ENCODE assay signal across 2 cellular contexts in the genomic region with DNA sequence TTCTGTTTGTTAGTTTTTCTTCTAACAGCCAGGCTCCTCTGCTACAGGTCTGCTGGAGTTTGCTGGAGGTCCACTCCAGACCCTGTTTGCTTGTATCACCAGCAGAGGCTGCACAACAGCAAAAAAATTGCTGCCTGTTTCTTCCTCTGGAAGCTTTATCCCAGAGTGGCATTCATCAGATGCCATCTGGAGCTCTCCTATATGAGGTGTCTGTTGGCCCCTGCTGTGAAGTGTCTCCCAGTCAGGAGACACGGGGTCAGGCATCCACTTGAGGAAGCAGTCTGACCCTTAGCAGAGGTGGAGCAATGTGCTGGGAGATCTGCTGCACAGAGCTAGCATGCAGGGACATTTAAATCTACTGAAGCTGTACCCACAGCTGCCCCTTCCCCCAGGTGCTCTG.
TF ChIP-seq lines count a peak whose summit lies in the region.

No MANE protein-coding gene starts in this region.

TF ChIP-seq in IMR-90, 13 proteins besides CTCF, POLR2A, EP300 and RAD21:
- TF ChIP-seq RCOR1 (IDR thresholded peaks at IDR 0.05; ENCODE audit: insufficient replicate concordance, low read length) (no peak), FOS (IDR thresholded peaks at IDR 0.05; ENCODE audit: low read depth, low read length) (no peak), CHD1 (IDR thresholded peaks at IDR 0.05; ENCODE audit: low read depth, low read length) (no peak), MAFK (IDR thresholded peaks at IDR 0.05; ENCODE audit: low read depth, low read length) (no peak)
- TF ChIP-seq, protein P1, sequence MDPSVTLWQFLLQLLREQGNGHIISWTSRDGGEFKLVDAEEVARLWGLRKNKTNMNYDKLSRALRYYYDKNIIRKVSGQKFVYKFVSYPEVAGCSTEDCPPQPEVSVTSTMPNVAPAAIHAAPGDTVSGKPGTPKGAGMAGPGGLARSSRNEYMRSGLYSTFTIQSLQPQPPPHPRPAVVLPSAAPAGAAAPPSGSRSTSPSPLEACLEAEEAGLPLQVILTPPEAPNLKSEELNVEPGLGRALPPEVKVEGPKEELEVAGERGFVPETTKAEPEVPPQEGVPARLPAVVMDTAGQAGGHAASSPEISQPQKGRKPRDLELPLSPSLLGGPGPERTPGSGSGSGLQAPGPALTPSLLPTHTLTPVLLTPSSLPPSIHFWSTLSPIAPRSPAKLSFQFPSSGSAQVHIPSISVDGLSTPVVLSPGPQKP (IDR thresholded peaks at IDR 0.05; ENCODE audit: borderline replicate concordance, low read depth, low read length) = no peak

TF ChIP-seq in HepG2, 621 proteins besides CTCF, POLR2A, EP300 and RAD21:
- TF ChIP-seq SMC3 (IDR thresholded peaks at IDR 0.05; ENCODE audit: low read length) (peak; percentile 21; the same call in 1 of the 2 replicates), ZNF292 (CRISPR knock-in tag; IDR thresholded peaks at IDR 0.05; ENCODE audit: borderline replicate concordance, low read depth) (peak; percentile 53; the same call in 1 of the 2 replicates), PAWR (CRISPR knock-in tag; IDR thresholded peaks at IDR 0.05; ENCODE audit: borderline replicate concordance) (no peak), SAP130 (CRISPR knock-in tag; IDR thresholded peaks at IDR 0.05; ENCODE audit: low read depth) (0 out of 2 replicates have a peak, but pooled peaks have one; percentile 13), ZNF501 (CRISPR knock-in tag; IDR thresholded peaks at IDR 0.05) (0 out of 2 replicates have a peak, but pooled peaks have one; percentile 40), STAG1 (CRISPR knock-in tag; IDR thresholded peaks at IDR 0.05) (peak; percentile 58), ZFP82 (CRISPR knock-in tag; IDR thresholded peaks at IDR 0.05; ENCODE audit: borderline replicate concordance) (no peak), SPEN (CRISPR knock-in tag; IDR thresholded peaks at IDR 0.05; ENCODE audit: low read depth) (no peak), HNRNPLL (IDR thresholded peaks at IDR 0.05; ENCODE audit: low read depth, low read length, poor library complexity, severe bottlenecking) (no peak), ZNF891 (CRISPR knock-in tag; IDR thresholded peaks at IDR 0.05) (peak; percentile 50; the same call in 1 of the 2 replicates), CCAR2 (optimal IDR thresholded peaks at IDR 0.05; ENCODE audit: low read depth, low read length) (no peak)
- TF ChIP-seq, protein P2, sequence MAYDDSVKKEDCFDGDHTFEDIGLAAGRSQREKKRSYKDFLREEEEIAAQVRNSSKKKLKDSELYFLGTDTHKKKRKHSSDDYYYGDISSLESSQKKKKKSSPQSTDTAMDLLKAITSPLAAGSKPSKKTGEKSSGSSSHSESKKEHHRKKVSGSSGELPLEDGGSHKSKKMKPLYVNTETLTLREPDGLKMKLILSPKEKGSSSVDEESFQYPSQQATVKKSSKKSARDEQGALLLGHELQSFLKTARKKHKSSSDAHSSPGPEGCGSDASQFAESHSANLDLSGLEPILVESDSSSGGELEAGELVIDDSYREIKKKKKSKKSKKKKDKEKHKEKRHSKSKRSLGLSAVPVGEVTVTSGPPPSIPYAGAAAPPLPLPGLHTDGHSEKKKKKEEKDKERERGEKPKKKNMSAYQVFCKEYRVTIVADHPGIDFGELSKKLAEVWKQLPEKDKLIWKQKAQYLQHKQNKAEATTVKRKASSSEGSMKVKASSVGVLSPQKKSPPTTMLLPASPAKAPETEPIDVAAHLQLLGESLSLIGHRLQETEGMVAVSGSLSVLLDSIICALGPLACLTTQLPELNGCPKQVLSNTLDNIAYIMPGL (CRISPR knock-in tag; IDR thresholded peaks at IDR 0.05; ENCODE audit: borderline replicate concordance in 1 of 2, low read depth in 1 of 2) = 0 out of 4 replicates have a peak, but pooled peaks of 1 of the 2 experiments have one; percentile 20
- TF ChIP-seq, protein P3, sequence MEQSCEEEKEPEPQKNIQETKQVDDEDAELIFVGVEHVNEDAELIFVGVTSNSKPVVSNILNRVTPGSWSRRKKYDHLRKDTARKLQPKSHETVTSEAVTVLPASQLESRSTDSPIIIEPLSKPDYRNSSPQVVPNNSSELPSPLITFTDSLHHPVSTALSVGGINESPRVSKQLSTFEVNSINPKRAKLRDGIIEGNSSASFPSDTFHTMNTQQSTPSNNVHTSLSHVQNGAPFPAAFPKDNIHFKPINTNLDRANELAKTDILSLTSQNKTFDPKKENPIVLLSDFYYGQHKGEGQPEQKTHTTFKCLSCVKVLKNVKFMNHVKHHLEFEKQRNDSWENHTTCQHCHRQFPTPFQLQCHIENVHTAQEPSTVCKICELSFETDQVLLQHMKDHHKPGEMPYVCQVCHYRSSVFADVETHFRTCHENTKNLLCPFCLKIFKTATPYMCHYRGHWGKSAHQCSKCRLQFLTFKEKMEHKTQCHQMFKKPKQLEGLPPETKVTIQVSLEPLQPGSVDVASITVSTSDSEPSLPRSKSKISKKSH (CRISPR knock-in tag; IDR thresholded peaks at IDR 0.05; ENCODE audit: borderline replicate concordance) = peak; percentile 45; the same call in 1 of the 2 replicates
- TF ChIP-seq, protein P4, sequence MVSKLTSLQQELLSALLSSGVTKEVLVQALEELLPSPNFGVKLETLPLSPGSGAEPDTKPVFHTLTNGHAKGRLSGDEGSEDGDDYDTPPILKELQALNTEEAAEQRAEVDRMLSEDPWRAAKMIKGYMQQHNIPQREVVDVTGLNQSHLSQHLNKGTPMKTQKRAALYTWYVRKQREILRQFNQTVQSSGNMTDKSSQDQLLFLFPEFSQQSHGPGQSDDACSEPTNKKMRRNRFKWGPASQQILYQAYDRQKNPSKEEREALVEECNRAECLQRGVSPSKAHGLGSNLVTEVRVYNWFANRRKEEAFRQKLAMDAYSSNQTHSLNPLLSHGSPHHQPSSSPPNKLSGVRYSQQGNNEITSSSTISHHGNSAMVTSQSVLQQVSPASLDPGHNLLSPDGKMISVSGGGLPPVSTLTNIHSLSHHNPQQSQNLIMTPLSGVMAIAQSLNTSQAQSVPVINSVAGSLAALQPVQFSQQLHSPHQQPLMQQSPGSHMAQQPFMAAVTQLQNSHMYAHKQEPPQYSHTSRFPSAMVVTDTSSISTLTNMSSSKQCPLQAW (CRISPR knock-in tag; IDR thresholded peaks at IDR 0.05) = 0 out of 2 replicates have a peak, but pooled peaks have one; percentile 51
- TF ChIP-seq, protein P5, sequence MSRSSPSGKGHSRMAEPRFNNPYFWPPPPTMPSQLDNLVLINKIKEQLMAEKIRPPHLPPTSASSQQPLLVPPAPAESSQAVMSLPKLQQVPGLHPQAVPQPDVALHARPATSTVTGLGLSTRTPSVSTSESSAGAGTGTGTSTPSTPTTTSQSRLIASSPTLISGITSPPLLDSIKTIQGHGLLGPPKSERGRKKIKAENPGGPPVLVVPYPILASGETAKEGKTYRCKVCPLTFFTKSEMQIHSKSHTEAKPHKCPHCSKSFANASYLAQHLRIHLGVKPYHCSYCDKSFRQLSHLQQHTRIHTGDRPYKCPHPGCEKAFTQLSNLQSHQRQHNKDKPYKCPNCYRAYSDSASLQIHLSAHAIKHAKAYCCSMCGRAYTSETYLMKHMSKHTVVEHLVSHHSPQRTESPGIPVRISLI (CRISPR knock-in tag; IDR thresholded peaks at IDR 0.05; ENCODE audit: borderline replicate concordance) = peak; percentile 31; the same call in 1 of the 2 replicates
- TF ChIP-seq, protein P6, sequence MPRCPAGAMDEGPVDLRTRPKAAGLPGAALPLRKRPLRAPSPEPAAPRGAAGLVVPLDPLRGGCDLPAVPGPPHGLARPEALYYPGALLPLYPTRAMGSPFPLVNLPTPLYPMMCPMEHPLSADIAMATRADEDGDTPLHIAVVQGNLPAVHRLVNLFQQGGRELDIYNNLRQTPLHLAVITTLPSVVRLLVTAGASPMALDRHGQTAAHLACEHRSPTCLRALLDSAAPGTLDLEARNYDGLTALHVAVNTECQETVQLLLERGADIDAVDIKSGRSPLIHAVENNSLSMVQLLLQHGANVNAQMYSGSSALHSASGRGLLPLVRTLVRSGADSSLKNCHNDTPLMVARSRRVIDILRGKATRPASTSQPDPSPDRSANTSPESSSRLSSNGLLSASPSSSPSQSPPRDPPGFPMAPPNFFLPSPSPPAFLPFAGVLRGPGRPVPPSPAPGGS (CRISPR knock-in tag; IDR thresholded peaks at IDR 0.05) = no peak
- TF ChIP-seq, protein P7, sequence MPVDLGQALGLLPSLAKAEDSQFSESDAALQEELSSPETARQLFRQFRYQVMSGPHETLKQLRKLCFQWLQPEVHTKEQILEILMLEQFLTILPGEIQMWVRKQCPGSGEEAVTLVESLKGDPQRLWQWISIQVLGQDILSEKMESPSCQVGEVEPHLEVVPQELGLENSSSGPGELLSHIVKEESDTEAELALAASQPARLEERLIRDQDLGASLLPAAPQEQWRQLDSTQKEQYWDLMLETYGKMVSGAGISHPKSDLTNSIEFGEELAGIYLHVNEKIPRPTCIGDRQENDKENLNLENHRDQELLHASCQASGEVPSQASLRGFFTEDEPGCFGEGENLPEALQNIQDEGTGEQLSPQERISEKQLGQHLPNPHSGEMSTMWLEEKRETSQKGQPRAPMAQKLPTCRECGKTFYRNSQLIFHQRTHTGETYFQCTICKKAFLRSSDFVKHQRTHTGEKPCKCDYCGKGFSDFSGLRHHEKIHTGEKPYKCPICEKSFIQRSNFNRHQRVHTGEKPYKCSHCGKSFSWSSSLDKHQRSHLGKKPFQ (CRISPR knock-in tag; IDR thresholded peaks at IDR 0.05; ENCODE audit: insufficient replicate concordance) = no peak
- TF ChIP-seq, protein P8, sequence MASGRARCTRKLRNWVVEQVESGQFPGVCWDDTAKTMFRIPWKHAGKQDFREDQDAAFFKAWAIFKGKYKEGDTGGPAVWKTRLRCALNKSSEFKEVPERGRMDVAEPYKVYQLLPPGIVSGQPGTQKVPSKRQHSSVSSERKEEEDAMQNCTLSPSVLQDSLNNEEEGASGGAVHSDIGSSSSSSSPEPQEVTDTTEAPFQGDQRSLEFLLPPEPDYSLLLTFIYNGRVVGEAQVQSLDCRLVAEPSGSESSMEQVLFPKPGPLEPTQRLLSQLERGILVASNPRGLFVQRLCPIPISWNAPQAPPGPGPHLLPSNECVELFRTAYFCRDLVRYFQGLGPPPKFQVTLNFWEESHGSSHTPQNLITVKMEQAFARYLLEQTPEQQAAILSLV (CRISPR knock-in tag; IDR thresholded peaks at IDR 0.05; ENCODE audit: borderline replicate concordance) = no peak
- TF ChIP-seq, protein P9, sequence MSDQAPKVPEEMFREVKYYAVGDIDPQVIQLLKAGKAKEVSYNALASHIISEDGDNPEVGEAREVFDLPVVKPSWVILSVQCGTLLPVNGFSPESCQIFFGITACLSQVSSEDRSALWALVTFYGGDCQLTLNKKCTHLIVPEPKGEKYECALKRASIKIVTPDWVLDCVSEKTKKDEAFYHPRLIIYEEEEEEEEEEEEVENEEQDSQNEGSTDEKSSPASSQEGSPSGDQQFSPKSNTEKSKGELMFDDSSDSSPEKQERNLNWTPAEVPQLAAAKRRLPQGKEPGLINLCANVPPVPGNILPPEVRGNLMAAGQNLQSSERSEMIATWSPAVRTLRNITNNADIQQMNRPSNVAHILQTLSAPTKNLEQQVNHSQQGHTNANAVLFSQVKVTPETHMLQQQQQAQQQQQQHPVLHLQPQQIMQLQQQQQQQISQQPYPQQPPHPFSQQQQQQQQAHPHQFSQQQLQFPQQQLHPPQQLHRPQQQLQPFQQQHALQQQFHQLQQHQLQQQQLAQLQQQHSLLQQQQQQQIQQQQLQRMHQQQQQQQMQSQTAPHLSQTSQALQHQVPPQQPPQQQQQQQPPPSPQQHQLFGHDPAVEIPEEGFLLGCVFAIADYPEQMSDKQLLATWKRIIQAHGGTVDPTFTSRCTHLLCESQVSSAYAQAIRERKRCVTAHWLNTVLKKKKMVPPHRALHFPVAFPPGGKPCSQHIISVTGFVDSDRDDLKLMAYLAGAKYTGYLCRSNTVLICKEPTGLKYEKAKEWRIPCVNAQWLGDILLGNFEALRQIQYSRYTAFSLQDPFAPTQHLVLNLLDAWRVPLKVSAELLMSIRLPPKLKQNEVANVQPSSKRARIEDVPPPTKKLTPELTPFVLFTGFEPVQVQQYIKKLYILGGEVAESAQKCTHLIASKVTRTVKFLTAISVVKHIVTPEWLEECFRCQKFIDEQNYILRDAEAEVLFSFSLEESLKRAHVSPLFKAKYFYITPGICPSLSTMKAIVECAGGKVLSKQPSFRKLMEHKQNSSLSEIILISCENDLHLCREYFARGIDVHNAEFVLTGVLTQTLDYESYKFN (CRISPR knock-in tag; conservative IDR thresholded peaks at IDR 0.05) = 0 out of 2 replicates have a peak, but pooled peaks have one; percentile 13
- TF ChIP-seq, protein P10, sequence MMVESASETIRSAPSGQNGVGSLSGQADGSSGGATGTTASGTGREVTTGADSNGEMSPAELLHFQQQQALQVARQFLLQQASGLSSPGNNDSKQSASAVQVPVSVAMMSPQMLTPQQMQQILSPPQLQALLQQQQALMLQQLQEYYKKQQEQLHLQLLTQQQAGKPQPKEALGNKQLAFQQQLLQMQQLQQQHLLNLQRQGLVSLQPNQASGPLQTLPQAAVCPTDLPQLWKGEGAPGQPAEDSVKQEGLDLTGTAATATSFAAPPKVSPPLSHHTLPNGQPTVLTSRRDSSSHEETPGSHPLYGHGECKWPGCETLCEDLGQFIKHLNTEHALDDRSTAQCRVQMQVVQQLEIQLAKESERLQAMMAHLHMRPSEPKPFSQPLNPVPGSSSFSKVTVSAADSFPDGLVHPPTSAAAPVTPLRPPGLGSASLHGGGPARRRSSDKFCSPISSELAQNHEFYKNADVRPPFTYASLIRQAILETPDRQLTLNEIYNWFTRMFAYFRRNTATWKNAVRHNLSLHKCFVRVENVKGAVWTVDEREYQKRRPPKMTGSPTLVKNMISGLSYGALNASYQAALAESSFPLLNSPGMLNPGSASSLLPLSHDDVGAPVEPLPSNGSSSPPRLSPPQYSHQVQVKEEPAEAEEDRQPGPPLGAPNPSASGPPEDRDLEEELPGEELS (CRISPR knock-in tag; IDR thresholded peaks at IDR 0.05) = no peak
